Comparison of ENCODE assay signal across 1 cellular context in genomic region chr3:49689887-49690624, GRCh38.
A peak's percentile ranks its signal among the peaks of the same experiment; 100 is the strongest.
TF ChIP-seq lines count a peak whose summit lies in the region.

No MANE protein-coding gene starts in this region.

TF ChIP-seq in GM12878, 131 proteins besides CTCF, POLR2A, EP300 and RAD21:
- 0 out of 2 replicates have a peak, but pooled peaks have one; percentile 2 for TF ChIP-seq TCF12 (IDR thresholded peaks at IDR 0.05; ENCODE audit: low read depth, low read length)
